8 cellular contexts compared by ENCODE assay signal in the genomic region with DNA sequence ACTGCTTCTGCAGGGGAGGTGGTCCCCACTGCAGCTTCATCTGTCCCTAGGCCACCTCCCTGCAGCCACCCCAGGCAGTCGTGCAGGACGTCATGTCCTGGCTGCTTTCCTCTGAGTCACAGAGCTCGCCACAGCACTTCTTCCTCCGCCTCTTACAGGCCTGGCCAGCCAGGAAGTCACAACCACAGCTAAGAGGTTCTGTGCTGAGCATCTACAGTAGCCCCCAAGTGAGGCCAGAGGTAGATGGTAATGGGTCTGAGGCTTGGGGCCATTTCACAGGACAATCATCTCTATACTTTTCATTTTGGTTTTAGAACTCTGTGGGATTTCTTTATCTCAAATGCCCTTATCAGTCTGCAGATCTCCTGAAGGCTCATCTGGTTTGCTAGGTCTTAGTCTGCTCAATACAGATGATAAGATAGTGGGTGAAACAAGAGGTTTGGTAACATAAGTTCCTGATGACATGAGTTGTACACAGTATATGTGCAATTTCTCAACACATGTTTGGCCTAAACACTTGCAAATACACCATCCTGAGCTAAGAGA.
DNase-seq lines count a peak whose midpoint lies in the region; ATAC-seq and TF ChIP-seq lines count a peak whose summit lies in the region.

No MANE protein-coding gene starts in this region.

- H3K27me3 Mint-ChIP-seq in T-helper 17 cell (no peaks in the 10 kb centered on the region), glutamatergic neuron (ENCODE audit: unreplicated experiment) (peaks cover 1% of the 10 kb centered on the region)

- H3K27ac ChIP-seq in ascending aorta, result peak overlapping the region; percentile 96 to 97

- H3K36me3 ChIP-seq in BE2C, result no peaks in the 10 kb centered on the region
- no peaks in the 10 kb centered on the region for H3K36me3 ChIP-seq in ascending aorta

- H3K9me3 ChIP-seq in BE2C (no peaks in the 10 kb centered on the region), T-helper 17 cell (ENCODE audit: control insufficient read depth, low read length, poor library complexity, severe bottlenecking) (no peaks in the 10 kb centered on the region), ascending aorta (no peaks in the 10 kb centered on the region)

- H3K4me3 Mint-ChIP-seq in T-helper 17 cell (peak overlapping the region; percentile 94), glutamatergic neuron (ENCODE audit: unreplicated experiment) (no peak overlapping the region)

- no peak for TF ChIP-seq CTCF in BE2C (IDR thresholded peaks at IDR 0.05; ENCODE audit: low read depth, low read length)
- no peak for TF ChIP-seq CTCF in ascending aorta (IDR thresholded peaks at IDR 0.05)
- no peak for TF ChIP-seq CTCF in glutamatergic neuron (IDR thresholded peaks at IDR 0.05; ENCODE audit: partially characterized antibody, unreplicated experiment)

- no peaks in the 10 kb centered on the region for H3K36me3 Mint-ChIP-seq in T-helper 17 cell (ENCODE audit: low read depth)
- no peaks in the 10 kb centered on the region for H3K36me3 Mint-ChIP-seq in glutamatergic neuron (ENCODE audit: unreplicated experiment)

- DNase-seq in BE2C, result peak; percentile 72
- DNase-seq in T-helper 17 cell, result peak; percentile 40 to 66 (median 53)
- peak; percentile 89 to 96 for DNase-seq in ascending aorta (ENCODE audit: low spot score in 2 of 2)
- DNase-seq in iris pigment epithelial cell (ENCODE audit: low read depth), result peak; percentile 89
- DNase-seq in stimulated activated CD4-positive, alpha-beta T cell treated with anti-CD3 and anti-CD28 coated beads, Interleukin-2, amount 100 ng/mL, for 48 hours, result peak; percentile 64
- DNase-seq in glutamatergic neuron, result no peak

- H3K4me1 Mint-ChIP-seq in T-helper 17 cell, result peaks cover 46% of the 10 kb centered on the region
- peaks cover 13% of the 10 kb centered on the region for H3K4me1 Mint-ChIP-seq in glutamatergic neuron (ENCODE audit: low read depth, unreplicated experiment)

- peaks cover 2% of the 10 kb centered on the region for H3K9me3 Mint-ChIP-seq in glutamatergic neuron (ENCODE audit: unreplicated experiment)

- no peaks in the 10 kb centered on the region for H3K27me3 ChIP-seq in BE2C
- no peaks in the 10 kb centered on the region for H3K27me3 ChIP-seq in ascending aorta

- H3K27ac Mint-ChIP-seq in T-helper 17 cell (peak overlapping the region; percentile 99), glutamatergic neuron (ENCODE audit: unreplicated experiment) (no peak overlapping the region)

- H3K4me1 ChIP-seq in BE2C, result peaks cover 28% of the 10 kb centered on the region
- H3K4me1 ChIP-seq in ascending aorta, result peaks cover 14 to 52% of the 10 kb centered on the region in 2 donors

- no peak overlapping the region for H3K4me3 ChIP-seq in BE2C (ENCODE audit: low read depth, low read length)
- no peak overlapping the region for H3K4me3 ChIP-seq in ascending aorta

- ATAC-seq in GM19438 (IDR thresholded peaks at IDR 0.05; ENCODE audit: low read depth, unreplicated experiment) (peak; percentile 39), HG03520 (IDR thresholded peaks at IDR 0.05; ENCODE audit: unreplicated experiment) (peak; percentile 39), T-helper 17 cell (peak; percentile 44)

- intact Hi-C loops in ascending aorta (cut with DNase I), result no loop called here
